ENCODE assay signal across 13 cellular contexts in genomic region chr12:8844665-8845064, GRCh38.
DNase-seq lines count a peak whose midpoint lies in the region; ATAC-seq, FAIRE-seq and TF ChIP-seq lines count a peak whose summit lies in the region.
"Had no signal": no experiment of that assay in that cellular context is flagged by ENCODE, and none has a peak within 500 bp of the region (broad histone marks: within the 10 kb centered on the region; RNA-seq: fewer than 3 reads in every experiment).

No MANE protein-coding gene starts in this region.

- 0 out of 2 replicates have a peak overlapping the region, but pooled peaks have one; percentile 39 for H2AFZ ChIP-seq in OCI-LY3 (ENCODE audit: low read depth, low read length)

- no peak for TF ChIP-seq CTCF in OCI-LY3 (IDR thresholded peaks at IDR 0.05; ENCODE audit: low read depth, low read length)

- DNase-seq in caudate nucleus (lab: John Stamatoyannopoulos, UW): peak in 15 of 61 donors; percentile 2 to 64 (median 17)
- DNase-seq in iris pigment epithelial cell (ENCODE audit: low read depth): peak; percentile 41
- peak in 35 of 49 donors; percentile 2 to 73 (median 32) for DNase-seq in substantia nigra (lab: John Stamatoyannopoulos, UW)
- no peak for DNase-seq in H54 (ENCODE audit: insufficient read length, low spot score)
- DNase-seq in stimulated activated naive CD8-positive, alpha-beta T cell treated with anti-CD3 and anti-CD28 coated beads, Interleukin-15, amount 100 ng/mL, for 72 hours: no peak
- DNase-seq: activated naive CD4-positive, alpha-beta T cell treated with anti-CD3 and anti-CD28 coated beads for 36 hours; Caco-2; foreskin fibroblast; NCI-H1092; NCI-H510A treated with DMSO at 0.1 percent for 48 hours had no signal

- TF ChIP-seq POLR2A in H54 (IDR thresholded peaks at IDR 0.05; ENCODE audit: low read depth, low read length): no peak

- no peak overlapping the region for H3K4me3 Mint-ChIP-seq in stimulated activated naive CD8-positive, alpha-beta T cell treated with anti-CD3 and anti-CD28 coated beads, Interleukin-15, amount 100 ng/mL, for 72 hours
- H3K4me3 Mint-ChIP-seq: activated naive CD4-positive, alpha-beta T cell treated with anti-CD3 and anti-CD28 coated beads for 36 hours had no signal

- no peak overlapping the region for H3K27ac ChIP-seq in OCI-LY3 (ENCODE audit: low read length)
- peak overlapping the region; percentile 8 for H3K27ac ChIP-seq in caudate nucleus (ENCODE audit: low read depth, low read length)
- no peak overlapping the region for H3K27ac ChIP-seq in substantia nigra (ENCODE audit: low read depth, low read length, poor library complexity, severe bottlenecking)

- no peaks in the 10 kb centered on the region for H3K36me3 ChIP-seq in OCI-LY3 (replicated peaks; ENCODE audit: low read depth, low read length)

- no peaks in the 10 kb centered on the region for H3K9me3 Mint-ChIP-seq in stimulated activated naive CD8-positive, alpha-beta T cell treated with anti-CD3 and anti-CD28 coated beads, Interleukin-15, amount 100 ng/mL, for 72 hours
- H3K9me3 Mint-ChIP-seq: activated naive CD4-positive, alpha-beta T cell treated with anti-CD3 and anti-CD28 coated beads for 36 hours had no signal

- no peak overlapping the region for H3K4me3 ChIP-seq in OCI-LY3 (ENCODE audit: low read length)

- peaks cover 15% of the 10 kb centered on the region; the same call in 1 of the 2 replicates for H3K27me3 ChIP-seq in OCI-LY3 (ENCODE audit: low read depth, low read length)

- FAIRE-seq in H54 (lab: Jason Lieb, UNC): no peak
- FAIRE-seq: islet of Langerhans had no signal

- H3K4me1 Mint-ChIP-seq in stimulated activated naive CD8-positive, alpha-beta T cell treated with anti-CD3 and anti-CD28 coated beads, Interleukin-15, amount 100 ng/mL, for 72 hours: no peaks in the 10 kb centered on the region

- no peak overlapping the region for H3K4me2 ChIP-seq in OCI-LY3 (ENCODE audit: low read length)

- no peaks in the 10 kb centered on the region for H3K9me3 ChIP-seq in OCI-LY3 (ENCODE audit: insufficient read depth, low read length)
- H3K9me3 ChIP-seq: Caco-2 had no signal

- H3K79me2 ChIP-seq in OCI-LY3 (ENCODE audit: low read length): no peaks in the 10 kb centered on the region

- no peaks in the 10 kb centered on the region for H4K20me1 ChIP-seq in OCI-LY3 (ENCODE audit: insufficient read depth, low read length)

- H3K4me1 ChIP-seq in OCI-LY3 (ENCODE audit: low read length): no peaks in the 10 kb centered on the region
- H3K4me1 ChIP-seq: Caco-2 had no signal

- H3K27ac Mint-ChIP-seq in stimulated activated naive CD8-positive, alpha-beta T cell treated with anti-CD3 and anti-CD28 coated beads, Interleukin-15, amount 100 ng/mL, for 72 hours: no peak overlapping the region
- H3K27ac Mint-ChIP-seq: activated naive CD4-positive, alpha-beta T cell treated with anti-CD3 and anti-CD28 coated beads for 36 hours had no signal

- H3K27me3 Mint-ChIP-seq in stimulated activated naive CD8-positive, alpha-beta T cell treated with anti-CD3 and anti-CD28 coated beads, Interleukin-15, amount 100 ng/mL, for 72 hours: peaks cover 3% of the 10 kb centered on the region

- ATAC-seq in stimulated activated naive CD8-positive, alpha-beta T cell treated with anti-CD3 and anti-CD28 coated beads, Interleukin-15, amount 100 ng/mL, for 72 hours: no peak
- ATAC-seq in HG03432 (IDR thresholded peaks at IDR 0.05; ENCODE audit: unreplicated experiment): no peak

- H3K9ac ChIP-seq in OCI-LY3 (ENCODE audit: low read length): no peak overlapping the region

Comparison
In these comparisons a context has a peak if more than half of its experiments do, and no peak if none do; other contexts are left out.
1. DNase-seq: peak in iris pigment epithelial cell (single experiment) and substantia nigra (35 of 49); none in H54 (single experiment) and stimulated activated naive CD8-positive, alpha-beta T cell treated with anti-CD3 and anti-CD28 coated beads, Interleukin-15, amount 100 ng/mL, for 72 hours (0 of 2).